ENCODE assay signal across 9 cellular contexts in genomic region chr9:95772320-95773060, GRCh38.
DNase-seq lines count a peak whose midpoint lies in the region; ATAC-seq and TF ChIP-seq lines count a peak whose summit lies in the region.
"Had no signal": no experiment of that assay in that cellular context is flagged by ENCODE, and none has a peak within 500 bp of the region (broad histone marks: within the 10 kb centered on the region; RNA-seq: fewer than 3 reads in every experiment).

No MANE protein-coding gene starts in this region.

- TF ChIP-seq CTCF in foreskin fibroblast (IDR thresholded peaks at IDR 0.05; ENCODE audit: low read depth, low read length) = no peak
- peak; percentile 12 for TF ChIP-seq CTCF in osteocyte (IDR thresholded peaks at IDR 0.05)

- no peaks in the 10 kb centered on the region for H3K9me3 ChIP-seq in SJCRH30 (replicated peaks)

- H3K36me3 Mint-ChIP-seq in osteocyte (ENCODE audit: unreplicated experiment) = no peaks in the 10 kb centered on the region

- H3K27me3 Mint-ChIP-seq in osteocyte (ENCODE audit: unreplicated experiment) = no peaks in the 10 kb centered on the region

- H3K27me3 ChIP-seq in SJCRH30 = no peaks in the 10 kb centered on the region

- peaks cover 22% of the 10 kb centered on the region for H3K4me1 ChIP-seq in SJCRH30

- H3K9me3 Mint-ChIP-seq in osteocyte (ENCODE audit: unreplicated experiment) = no peaks in the 10 kb centered on the region

- no peak overlapping the region for H3K4me3 Mint-ChIP-seq in osteocyte (ENCODE audit: unreplicated experiment)

- peaks cover 50% of the 10 kb centered on the region for H3K4me1 Mint-ChIP-seq in osteocyte (ENCODE audit: unreplicated experiment)

- TF ChIP-seq POLR2A in erythroblast (IDR thresholded peaks at IDR 0.05; ENCODE audit: low read length) = no peak

- H3K36me3 ChIP-seq in SJCRH30 = no peaks in the 10 kb centered on the region

- peak; percentile 25 for DNase-seq in DMS79 treated with DMSO at 0.1 percent for 48 hours (lab: John Stamatoyannopoulos, UW)
- DNase-seq in SJCRH30 = peak; percentile 94 to 97
- DNase-seq in foreskin fibroblast = peak; percentile 48 to 64
- no peak for DNase-seq in osteocyte (ENCODE audit: extremely low spot score, unreplicated experiment)
- DNase-seq in NCI-H128 (lab: John Stamatoyannopoulos, UW; ENCODE audit: unreplicated experiment) = no peak
- DNase-seq in germinal center (ENCODE audit: low spot score) = no peak
- DNase-seq in erythroblast (lab: John Stamatoyannopoulos, UW) = no peak
- DNase-seq: GF-D8 had no signal

- no peak for ATAC-seq in GM19397 (IDR thresholded peaks at IDR 0.05; ENCODE audit: unreplicated experiment)

- H3K27ac Mint-ChIP-seq in osteocyte (ENCODE audit: unreplicated experiment) = peak overlapping the region; percentile 69

- H3K4me3 ChIP-seq in SJCRH30 (peak overlapping the region; percentile 42), foreskin fibroblast (ENCODE audit: low read depth in 1 of 2, low read length in 2 of 2) (no peak overlapping the region)

- H3K27ac ChIP-seq in SJCRH30 = peak overlapping the region; percentile 63

Comparison
In these comparisons a context has a peak if more than half of its experiments do, and no peak if none do; other contexts are left out.
1. DNase-seq: peak in DMS79 treated with DMSO at 0.1 percent for 48 hours (single experiment), SJCRH30 (2 of 2) and foreskin fibroblast (2 of 2); none in osteocyte (single experiment), NCI-H128 (single experiment), germinal center (single experiment) and erythroblast (0 of 2).